ENCODE assay signal across 12 cellular contexts in the genomic region with DNA sequence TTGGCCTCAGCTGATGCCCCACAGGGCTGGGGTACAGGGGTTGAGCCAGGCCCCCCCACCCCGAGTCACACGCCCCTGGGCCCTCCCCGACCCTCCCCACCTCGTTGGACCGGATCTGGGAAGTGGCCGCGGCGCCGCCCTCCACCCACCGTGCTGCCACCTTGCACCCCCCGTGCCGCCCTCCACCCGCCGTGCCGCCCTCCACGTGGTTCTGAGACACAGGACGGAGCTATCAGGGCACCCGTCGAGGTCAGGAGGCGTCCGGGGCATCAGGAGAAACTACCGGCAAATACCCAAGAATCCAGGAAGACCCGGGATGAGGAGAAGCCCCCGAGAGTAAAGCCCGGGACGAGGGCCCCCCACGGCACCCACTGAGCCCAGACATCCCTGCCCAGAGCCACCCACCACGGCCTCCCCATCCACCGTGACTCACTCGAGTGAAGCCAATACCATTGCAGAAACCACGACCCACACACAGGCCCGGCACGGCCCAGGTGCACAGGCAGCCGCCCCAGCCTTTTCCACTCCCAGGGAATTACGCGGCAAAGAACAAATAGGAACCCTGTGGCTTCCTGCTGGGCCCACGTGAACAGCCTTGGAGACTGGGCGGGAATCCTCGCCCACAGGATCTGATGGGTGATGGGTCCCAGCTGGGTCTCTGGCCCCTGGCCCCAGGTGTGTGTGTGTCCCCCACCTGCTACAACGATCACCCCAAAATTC. TPM values are rescaled to one million over a fixed set of nuclear protein-coding genes. Genes with fewer than 3 reads are reported as not detected.
A peak's percentile ranks its signal among the peaks of the same experiment; 100 is the strongest.
DNase-seq lines count a peak whose midpoint lies in the region; ATAC-seq, FAIRE-seq and TF ChIP-seq lines count a peak whose summit lies in the region.
"Had no signal": no experiment of that assay in that cellular context is flagged by ENCODE, and none has a peak within 500 bp of the region (broad histone marks: within the 10 kb centered on the region; RNA-seq: fewer than 3 reads in every experiment).

No MANE protein-coding gene starts in this region.

- no peak for FAIRE-seq in D721Med (lab: Jason Lieb, UNC)
- FAIRE-seq: G401.6, GM19239, K562 had no signal

- no peak overlapping the region for H3K4ac ChIP-seq in IMR-90 (ENCODE audit: low read depth, low read length)

- H4K91ac ChIP-seq in IMR-90 (ENCODE audit: insufficient read depth, low read depth, low read length): no peak overlapping the region

- intact Hi-C loops in IMR-90 (cut with micrococcal nuclease): no loop called here
- intact Hi-C loops in left ventricle myocardium superior (cut with micrococcal nuclease): no loop called here
- intact Hi-C loops in A673 (cut with micrococcal nuclease; ENCODE audit: unreplicated experiment): no loop called here

- H3K27me3 ChIP-seq in IMR-90 (ENCODE audit: control insufficient read depth, insufficient read depth, low read length) (no peaks in the 10 kb centered on the region), A673 (replicated peaks; ENCODE audit: insufficient read depth, low read depth, low read length, poor library complexity) (no peaks in the 10 kb centered on the region)

- TF ChIP-seq POLR2A in IMR-90 (IDR thresholded peaks at IDR 0.05; ENCODE audit: low read depth, low read length): no peak

- no peak overlapping the region for H2BK20ac ChIP-seq in IMR-90 (ENCODE audit: low read depth, low read length)

- H3K36me3 ChIP-seq in IMR-90 (ENCODE audit: control insufficient read depth, insufficient read depth, low read length) (no peaks in the 10 kb centered on the region), A673 (ENCODE audit: insufficient read depth, low read length, poor library complexity, severe bottlenecking) (no peaks in the 10 kb centered on the region)

- H3K79me1 ChIP-seq in IMR-90 (ENCODE audit: low read depth in 1 of 2, low read length in 2 of 2): no peaks in the 10 kb centered on the region

- H4K20me1 ChIP-seq in IMR-90 (ENCODE audit: insufficient read depth, low read length): no peaks in the 10 kb centered on the region

- no peaks in the 10 kb centered on the region for H3K9me1 ChIP-seq in IMR-90 (ENCODE audit: insufficient read depth, low read length)

- DNase-seq in IMR-90 (no peak), left ventricle myocardium superior (peak; percentile 22), A673 (ENCODE audit: low spot score) (no peak), NCI-H1048 (lab: John Stamatoyannopoulos, UW) (no peak), D721Med (ENCODE audit: insufficient read length, low spot score) (no peak)
- DNase-seq in activated CD8-positive, alpha-beta memory T cell treated with anti-CD3 and anti-CD28 coated beads, Interleukin-2, amount 50 U/mL, for 4 hours: peak; percentile 46
- DNase-seq in stimulated activated CD4-positive, alpha-beta T cell treated with anti-CD3 and anti-CD28 coated beads, Interleukin-4, amount 100 ng/mL, for 1 hour: peak; percentile 40
- DNase-seq: NCI-H510A treated with DMSO at 0.1 percent for 48 hours had no signal

- H2BK15ac ChIP-seq in IMR-90 (ENCODE audit: low read depth, low read length): no peak overlapping the region

- H3K4me3 ChIP-seq in IMR-90 (ENCODE audit: insufficient read depth, low read depth, low read length) (no peak overlapping the region), A673 (ENCODE audit: low read depth, low read length, poor library complexity, severe bottlenecking) (no peak overlapping the region)
- H3K4me3 ChIP-seq: K562 had no signal

- no peak overlapping the region for H3K23ac ChIP-seq in IMR-90 (ENCODE audit: low read depth, low read length)

- POLR2A ChIA-PET in IMR-90 (lab: Charles Lee; ENCODE audit: unreplicated experiment) (no interaction called here), A673 (lab: Charles Lee; ENCODE audit: low non-redundant PET) (no interaction called here)

- no peak overlapping the region for H3K9ac ChIP-seq in IMR-90 (ENCODE audit: low read depth, low read length)

- CTCF ChIA-PET in IMR-90 (lab: Yijun Ruan, JAX): no interaction called here
- CTCF ChIA-PET in A673 (lab: Charles Lee): no interaction called here

- H3K27ac ChIP-seq in IMR-90 (ENCODE audit: insufficient read depth, low read length) (no peak overlapping the region), A673 (ENCODE audit: low read depth, low read length, poor library complexity, severe bottlenecking) (no peak overlapping the region)

- dilution Hi-C loops in IMR-90 (cut with HindIII; ENCODE audit: low sequenced_read_pairs, unreplicated experiment): no loop called here

- TF ChIP-seq RAD21 in IMR-90 (IDR thresholded peaks at IDR 0.05; ENCODE audit: low read length): no peak

- H4K5ac ChIP-seq in IMR-90 (ENCODE audit: low read depth, low read length): no peak overlapping the region

- no peak overlapping the region for H3K14ac ChIP-seq in IMR-90 (replicated peaks; ENCODE audit: low read depth, low read length)

- H3K18ac ChIP-seq in IMR-90 (ENCODE audit: low read depth, low read length): no peak overlapping the region

- H2AFZ ChIP-seq in IMR-90 (replicated peaks; ENCODE audit: low read length, poor library complexity): peak overlapping the region; percentile 48

- TF ChIP-seq CTCF in IMR-90 (conservative IDR thresholded peaks at IDR 0.05; ENCODE audit: low read depth, low read length): no peak
- TF ChIP-seq CTCF in A673 (conservative IDR thresholded peaks at IDR 0.05; ENCODE audit: low read depth, low read length): no peak
- TF ChIP-seq CTCF in D721Med (IDR thresholded peaks at IDR 0.05; ENCODE audit: insufficient read depth, missing control alignments): no peak

- H2BK5ac ChIP-seq in IMR-90 (ENCODE audit: low read depth, low read length, poor library complexity, severe bottlenecking): no peak overlapping the region

- no peak overlapping the region for H2AK5ac ChIP-seq in IMR-90 (ENCODE audit: low read depth, low read length)

- H4K8ac ChIP-seq in IMR-90 (ENCODE audit: low read depth in 2 of 2, low read length in 2 of 2): no peak overlapping the region

- H3K56ac ChIP-seq in IMR-90 (ENCODE audit: extremely low read depth, insufficient read depth, low read length): no peak overlapping the region

- no peaks in the 10 kb centered on the region for H3K9me3 ChIP-seq in IMR-90 (ENCODE audit: control insufficient read depth, insufficient read depth, low read length)
- no peaks in the 10 kb centered on the region for H3K9me3 ChIP-seq in A673 (ENCODE audit: low read depth, low read length, poor library complexity, severe bottlenecking)

- no peak overlapping the region for H2AK9ac ChIP-seq in IMR-90 (replicated peaks; ENCODE audit: low read depth, low read length, poor library complexity)

- H2BK120ac ChIP-seq in IMR-90 (ENCODE audit: low read depth, low read length): no peak overlapping the region

- no peak overlapping the region for H3K4me2 ChIP-seq in IMR-90 (ENCODE audit: low read depth, low read length)

- ATAC-seq in IMR-90 (ENCODE audit: low read depth): no peak
- ATAC-seq in left ventricle myocardium superior: no peak
- no peak for ATAC-seq in GM19324 (IDR thresholded peaks at IDR 0.05; ENCODE audit: low FRiP score, unreplicated experiment)
- ATAC-seq: K562 had no signal

- in situ Hi-C loops in IMR-90 (cut with MboI; ENCODE audit: low sequenced_read_pairs): no loop called here

- WGBS in IMR-90 (ENCODE audit: extremely low coverage in 2 of 2, insufficient read length in 1 of 2), 2 experiments: 86% methylated on average over 21 of the region's 40 CpGs; no CpG with 5 or more reads in 1 of the 2 experiments

- peaks cover 7% of the 10 kb centered on the region for H3K4me1 ChIP-seq in IMR-90 (ENCODE audit: control insufficient read depth, insufficient read depth, low read length)
- H3K4me1 ChIP-seq in A673 (ENCODE audit: insufficient read depth, low read length, poor library complexity, severe bottlenecking): peaks cover 16% of the 10 kb centered on the region

- BruUV-seq in IMR-90 (replicated peaks; lab: Mats Ljungman, UMichigan) (no TSS peak), A673 (replicated peaks; lab: Mats Ljungman, UMichigan) (no TSS peak)

TF ChIP-seq in IMR-90, 13 proteins besides CTCF, POLR2A, EP300 and RAD21 (continues in another document):
- TF ChIP-seq, protein P1, sequence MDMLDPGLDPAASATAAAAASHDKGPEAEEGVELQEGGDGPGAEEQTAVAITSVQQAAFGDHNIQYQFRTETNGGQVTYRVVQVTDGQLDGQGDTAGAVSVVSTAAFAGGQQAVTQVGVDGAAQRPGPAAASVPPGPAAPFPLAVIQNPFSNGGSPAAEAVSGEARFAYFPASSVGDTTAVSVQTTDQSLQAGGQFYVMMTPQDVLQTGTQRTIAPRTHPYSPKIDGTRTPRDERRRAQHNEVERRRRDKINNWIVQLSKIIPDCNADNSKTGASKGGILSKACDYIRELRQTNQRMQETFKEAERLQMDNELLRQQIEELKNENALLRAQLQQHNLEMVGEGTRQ (IDR thresholded peaks at IDR 0.05; ENCODE audit: low read depth, low read length): no peak
- no peak for TF ChIP-seq SMC3 (IDR thresholded peaks at IDR 0.05; ENCODE audit: low read depth, low read length)
- no peak for TF ChIP-seq CEBPB (IDR thresholded peaks at IDR 0.05; ENCODE audit: low read depth, low read length)
- TF ChIP-seq FOS (IDR thresholded peaks at IDR 0.05; ENCODE audit: low read depth, low read length): no peak
- TF ChIP-seq, protein P2, sequence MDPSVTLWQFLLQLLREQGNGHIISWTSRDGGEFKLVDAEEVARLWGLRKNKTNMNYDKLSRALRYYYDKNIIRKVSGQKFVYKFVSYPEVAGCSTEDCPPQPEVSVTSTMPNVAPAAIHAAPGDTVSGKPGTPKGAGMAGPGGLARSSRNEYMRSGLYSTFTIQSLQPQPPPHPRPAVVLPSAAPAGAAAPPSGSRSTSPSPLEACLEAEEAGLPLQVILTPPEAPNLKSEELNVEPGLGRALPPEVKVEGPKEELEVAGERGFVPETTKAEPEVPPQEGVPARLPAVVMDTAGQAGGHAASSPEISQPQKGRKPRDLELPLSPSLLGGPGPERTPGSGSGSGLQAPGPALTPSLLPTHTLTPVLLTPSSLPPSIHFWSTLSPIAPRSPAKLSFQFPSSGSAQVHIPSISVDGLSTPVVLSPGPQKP (IDR thresholded peaks at IDR 0.05; ENCODE audit: borderline replicate concordance, low read depth, low read length): no peak

RNA-seq across cellular contexts. Expression of a gene that starts 34.0 kb away (rescaled TPM):
- total RNA-seq in IMR-90 (2012; rRNA removed) (1.4 and 2.2 TPM in 2 replicates), left ventricle myocardium superior (10.2 TPM), A673 (2021) (16.4 and 18.6 TPM in 2 replicates)
- 1.9 and 2.0 TPM in 2 replicates for polyA plus RNA-seq in IMR-90 (2012; rRNA removed)
- 1.3 and 2.4 TPM in 2 replicates for polyA plus RNA-seq in IMR-90 (2012; cell fraction: cytosol; rRNA removed)
- 2.9 and 5.6 TPM in 2 replicates for polyA plus RNA-seq in IMR-90 (2012; cell fraction: nucleus; rRNA removed; ENCODE audit: low replicate concordance)

RNA-seq across cellular contexts. Expression of a gene that starts 44.2 kb away (rescaled TPM):
- total RNA-seq in IMR-90 (2012; rRNA removed) (10.6 and 11.3 TPM in 2 replicates), left ventricle myocardium superior (20.6 TPM), A673 (2021) (49.7 and 51.9 TPM in 2 replicates)
- 30.9 and 37.2 TPM in 2 replicates for polyA plus RNA-seq in IMR-90 (2012; rRNA removed)
- polyA plus RNA-seq in IMR-90 (2012; cell fraction: cytosol; rRNA removed): 25.9 and 35.9 TPM in 2 replicates
- polyA plus RNA-seq in IMR-90 (2012; cell fraction: nucleus; rRNA removed; ENCODE audit: low replicate concordance): 104 and 238 TPM in 2 replicates

RNA-seq across cellular contexts. Expression of a gene that starts 54.8 kb away (rescaled TPM):
- total RNA-seq in IMR-90 (2012; rRNA removed) (3.9 and 6.4 TPM in 2 replicates), left ventricle myocardium superior (9.6 TPM), A673 (2021) (17.6 and 18.8 TPM in 2 replicates)
- polyA plus RNA-seq in IMR-90 (2012; rRNA removed): 7.3 and 7.8 TPM in 2 replicates
- 4.9 and 5.4 TPM in 2 replicates for polyA plus RNA-seq in IMR-90 (2012; cell fraction: cytosol; rRNA removed)
- 18.9 and 24.1 TPM in 2 replicates for polyA plus RNA-seq in IMR-90 (2012; cell fraction: nucleus; rRNA removed; ENCODE audit: low replicate concordance)

Comparison
In these comparisons a context has a peak if more than half of its experiments do, and no peak if none do; other contexts are left out.
1. DNase-seq: peak in activated CD8-positive, alpha-beta memory T cell treated with anti-CD3 and anti-CD28 coated beads, Interleukin-2, amount 50 U/mL, for 4 hours (single experiment), left ventricle myocardium superior (single experiment) and stimulated activated CD4-positive, alpha-beta T cell treated with anti-CD3 and anti-CD28 coated beads, Interleukin-4, amount 100 ng/mL, for 1 hour (single experiment); none in IMR-90 (single experiment), A673 (single experiment), NCI-H1048 (single experiment) and D721Med (single experiment).